16 cellular contexts compared by ENCODE assay signal in the genomic region with DNA sequence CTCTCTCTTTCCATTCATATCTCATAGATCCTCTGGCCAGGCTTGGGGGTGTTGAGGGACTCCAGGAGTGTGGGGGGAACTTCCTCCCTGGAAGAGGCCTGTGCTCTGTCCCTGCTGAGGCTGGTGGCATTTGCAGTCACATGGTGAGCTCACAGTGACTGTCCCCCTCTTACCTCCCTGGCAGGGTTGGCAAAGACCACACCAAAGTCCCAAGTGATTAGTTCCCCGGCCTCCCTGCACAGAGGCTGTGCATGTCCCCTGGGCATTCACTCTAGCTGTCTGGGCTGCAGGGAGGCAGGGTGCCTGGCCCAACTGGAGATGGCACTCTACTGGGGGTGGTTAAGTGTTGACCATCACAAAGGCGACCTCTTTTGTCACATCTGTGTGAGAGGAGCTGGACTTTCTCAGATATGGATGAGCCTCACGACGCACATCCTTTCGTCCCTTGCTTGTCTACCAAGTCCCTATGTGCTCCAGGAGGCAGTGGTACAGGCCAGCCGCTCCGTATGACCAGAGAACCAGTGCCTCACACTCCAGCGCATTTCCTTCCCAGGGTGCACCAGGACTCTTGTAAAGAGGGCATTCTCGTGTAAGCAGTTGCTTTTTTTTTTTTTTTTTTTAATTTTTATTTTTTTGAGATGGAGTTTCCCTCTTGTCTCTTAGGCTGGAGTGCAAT.
"Had no signal": no experiment of that assay in that cellular context is flagged by ENCODE, and none has a peak within 500 bp of the region (broad histone marks: within the 10 kb centered on the region; RNA-seq: fewer than 3 reads in every experiment).

No MANE protein-coding gene starts in this region.

- H3K9me3 ChIP-seq: adrenal gland, stomach, thyroid gland, vagina had no signal

- H3K27ac ChIP-seq: adrenal gland, stomach, thyroid gland, vagina had no signal

- FAIRE-seq: TTC549 had no signal

- H3K4me1 Mint-ChIP-seq: endodermal cell had no signal

- H3K4me3 Mint-ChIP-seq: endodermal cell; natural killer cell; T-helper 1 cell treated with Interleukin-12 subunit alpha and Interleukin-12 subunit beta and Interleukin-4 antibody, amounts not matched to agents 30 μg/mL and 1 μg/mL, for 36 hours had no signal

- H3K36me3 ChIP-seq: vagina had no signal

- ATAC-seq: natural killer cell had no signal

- DNase-seq: activated CD4-positive, alpha-beta T cell treated with anti-CD3 and anti-CD28 coated beads, Interleukin-2, amount 50 U/mL, for 1 hour; activated naive CD4-positive, alpha-beta T cell treated with anti-CD3 and anti-CD28 coated beads, Interleukin-2, amount 50 U/mL, for 16 hours; activated T-cell treated with anti-CD3 and anti-CD28 coated beads for 4 hours; adrenal gland; dermis blood vessel endothelial cell; endodermal cell; erythroblast; kidney glomerular epithelial cell; mammary epithelial cell; natural killer cell; stimulated activated CD4-positive, alpha-beta T cell treated with anti-CD3 and anti-CD28 coated beads, Interleukin-4, amount 100 ng/mL, for 4 hours; stomach; thyroid gland had no signal

- H3K36me3 Mint-ChIP-seq: natural killer cell had no signal

- H3K9me3 Mint-ChIP-seq: endodermal cell; natural killer cell; T-helper 1 cell treated with Interleukin-12 subunit alpha and Interleukin-12 subunit beta and Interleukin-4 antibody, amounts not matched to agents 30 μg/mL and 1 μg/mL, for 36 hours had no signal

- H3K4me3 ChIP-seq: adrenal gland, stomach, thyroid gland, vagina had no signal

- H3K27ac Mint-ChIP-seq: endodermal cell; natural killer cell; T-helper 1 cell treated with Interleukin-12 subunit alpha and Interleukin-12 subunit beta and Interleukin-4 antibody, amounts not matched to agents 30 μg/mL and 1 μg/mL, for 36 hours had no signal

- H3K27me3 ChIP-seq: adrenal gland, stomach, thyroid gland, vagina had no signal
